ENCODE assay signal across 27 cellular contexts in the genomic region with DNA sequence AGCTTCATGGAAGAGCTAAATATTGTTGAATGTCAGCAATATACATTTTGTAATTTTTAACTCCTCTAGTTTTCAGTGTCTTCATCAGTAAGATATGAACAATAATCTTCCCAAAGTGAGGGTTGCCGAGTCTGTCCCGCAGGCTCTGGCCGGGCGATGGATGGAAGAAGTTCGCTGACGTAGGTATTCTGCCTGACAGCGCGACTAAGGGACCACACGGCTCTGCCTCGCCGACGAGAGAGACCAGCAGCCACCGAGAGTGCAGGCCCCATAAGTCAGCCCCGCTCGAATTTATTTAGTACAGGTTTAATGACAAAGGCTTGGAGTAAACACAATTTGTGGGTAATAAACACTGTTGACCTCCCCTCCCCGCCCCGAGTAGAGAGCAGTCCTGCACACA.
"Had no signal": no experiment of that assay in that cellular context is flagged by ENCODE, and none has a peak within 500 bp of the region (broad histone marks: within the 10 kb centered on the region; RNA-seq: fewer than 3 reads in every experiment).

No MANE protein-coding gene starts in this region.

- H3K4me3 ChIP-seq: pancreas, prostate gland, right lobe of liver, sigmoid colon, stomach, thoracic aorta, thyroid gland, tibial nerve, upper lobe of left lung, vagina had no signal

- H3K9me3 Mint-ChIP-seq: naive thymus-derived CD8-positive, alpha-beta T cell; natural killer cell treated with Interleukin-12 subunit alpha and Interleukin-12 subunit beta and Interleukin-15 and Interleukin-18, amount 100 ng/mL, for 72 hours; stimulated activated effector memory CD8-positive, alpha-beta T cell treated with anti-CD3 and anti-CD28 coated beads, Interleukin-12 subunit alpha, Interleukin-12 subunit beta, amount 100 ng/mL, for 72 hours; stimulated activated naive B cell treated with anti-CD40 and anti-IgM and Interleukin-4, amounts not matched to agents 10 μg/mL and 1 μg/mL and 100 μg/mL, for 72 hours; stimulated activated naive CD8-positive, alpha-beta T cell treated with anti-CD3 and anti-CD28 coated beads, Interleukin-15, Interleukin-2, amounts not matched to agents 100 ng/mL and 50 ng/mL, for 24 hours had no signal

- H3K4me1 ChIP-seq: pancreas, prostate gland, right lobe of liver, sigmoid colon, stomach, thyroid gland, tibial nerve, upper lobe of left lung, vagina had no signal

- H3K27ac Mint-ChIP-seq: naive B cell; natural killer cell treated with Interleukin-12 subunit alpha and Interleukin-12 subunit beta and Interleukin-15 and Interleukin-18, amount 100 ng/mL, for 72 hours; stimulated activated effector memory CD8-positive, alpha-beta T cell treated with anti-CD3 and anti-CD28 coated beads, Interleukin-12 subunit alpha, Interleukin-12 subunit beta, amount 100 ng/mL, for 72 hours; stimulated activated naive B cell treated with anti-CD40 and anti-IgM and Interleukin-4, amounts not matched to agents 10 μg/mL and 1 μg/mL and 100 μg/mL, for 72 hours; stimulated activated naive CD8-positive, alpha-beta T cell treated with anti-CD3 and anti-CD28 coated beads, Interleukin-15, Interleukin-2, amounts not matched to agents 100 ng/mL and 50 ng/mL, for 24 hours had no signal

- H3K36me3 ChIP-seq: neutrophil, pancreas, prostate gland, right lobe of liver, sigmoid colon, stomach, thoracic aorta, thyroid gland, tibial nerve, upper lobe of left lung, vagina had no signal

- DNase-seq: naive B cell; naive thymus-derived CD8-positive, alpha-beta T cell; nucleus accumbens; pancreas; retina; right cardiac atrium; right lobe of liver; sigmoid colon; small intestine; stimulated activated CD4-positive, alpha-beta T cell treated with anti-CD3 and anti-CD28 coated beads, Interleukin-15, amount 100 ng/mL, for 24 hours; stimulated activated CD4-positive, alpha-beta T cell treated with anti-CD3 and anti-CD28 coated beads, Interleukin-2, amount 100 ng/mL, for 24 hours; stimulated activated CD4-positive, alpha-beta T cell treated with anti-CD3 and anti-CD28 coated beads, Interleukin-2, amount 100 ng/mL, for 48 hours; stimulated activated CD4-positive, alpha-beta T cell treated with anti-CD3 and anti-CD28 coated beads, Interleukin-4, amount 100 ng/mL, for 24 hours; stimulated activated naive B cell treated with anti-CD40 and anti-IgM and Interleukin-4, amounts not matched to agents 10 μg/mL and 1 μg/mL and 100 μg/mL, for 72 hours; stimulated activated naive CD4-positive, alpha-beta T cell treated with Interleukin-2 at 50 U/mL for 16 hours; stomach; thyroid gland; trophoblast cell had no signal

- H3K27me3 Mint-ChIP-seq: naive B cell; natural killer cell treated with Interleukin-12 subunit alpha and Interleukin-12 subunit beta and Interleukin-15 and Interleukin-18, amount 100 ng/mL, for 72 hours; stimulated activated naive B cell treated with anti-CD40 and anti-IgM and Interleukin-4, amounts not matched to agents 10 μg/mL and 1 μg/mL and 100 μg/mL, for 72 hours; stimulated activated naive CD8-positive, alpha-beta T cell treated with anti-CD3 and anti-CD28 coated beads, Interleukin-15, Interleukin-2, amounts not matched to agents 100 ng/mL and 50 ng/mL, for 24 hours had no signal

- H3K27me3 ChIP-seq: neutrophil, pancreas, right lobe of liver, sigmoid colon, stomach, thyroid gland, tibial nerve, upper lobe of left lung, vagina had no signal

- H3K36me3 Mint-ChIP-seq: naive B cell; naive thymus-derived CD8-positive, alpha-beta T cell; natural killer cell treated with Interleukin-12 subunit alpha and Interleukin-12 subunit beta and Interleukin-15 and Interleukin-18, amount 100 ng/mL, for 72 hours; stimulated activated effector memory CD8-positive, alpha-beta T cell treated with anti-CD3 and anti-CD28 coated beads, Interleukin-12 subunit alpha, Interleukin-12 subunit beta, amount 100 ng/mL, for 72 hours; stimulated activated naive B cell treated with anti-CD40 and anti-IgM and Interleukin-4, amounts not matched to agents 10 μg/mL and 1 μg/mL and 100 μg/mL, for 72 hours had no signal

- H3K9me3 ChIP-seq: neutrophil, pancreas, prostate gland, right lobe of liver, sigmoid colon, stomach, thoracic aorta, thyroid gland, tibial nerve, upper lobe of left lung, vagina had no signal

- H3K27ac ChIP-seq: neutrophil, pancreas, prostate gland, right lobe of liver, sigmoid colon, stomach, thoracic aorta, thyroid gland, tibial nerve, upper lobe of left lung, vagina had no signal

- ATAC-seq: naive thymus-derived CD8-positive, alpha-beta T cell; natural killer cell treated with Interleukin-12 subunit alpha and Interleukin-12 subunit beta and Interleukin-15 and Interleukin-18, amount 100 ng/mL, for 72 hours; pancreas; right cardiac atrium; right lobe of liver; stimulated activated effector memory CD8-positive, alpha-beta T cell treated with anti-CD3 and anti-CD28 coated beads, Interleukin-12 subunit alpha, Interleukin-12 subunit beta, amount 100 ng/mL, for 72 hours; stimulated activated naive B cell treated with anti-CD40 and anti-IgM and Interleukin-4, amounts not matched to agents 10 μg/mL and 1 μg/mL and 100 μg/mL, for 72 hours had no signal

- H3K4me3 Mint-ChIP-seq: naive B cell; naive thymus-derived CD8-positive, alpha-beta T cell; natural killer cell treated with Interleukin-12 subunit alpha and Interleukin-12 subunit beta and Interleukin-15 and Interleukin-18, amount 100 ng/mL, for 72 hours; stimulated activated effector memory CD8-positive, alpha-beta T cell treated with anti-CD3 and anti-CD28 coated beads, Interleukin-12 subunit alpha, Interleukin-12 subunit beta, amount 100 ng/mL, for 72 hours; stimulated activated naive B cell treated with anti-CD40 and anti-IgM and Interleukin-4, amounts not matched to agents 10 μg/mL and 1 μg/mL and 100 μg/mL, for 72 hours; stimulated activated naive CD8-positive, alpha-beta T cell treated with anti-CD3 and anti-CD28 coated beads, Interleukin-15, Interleukin-2, amounts not matched to agents 100 ng/mL and 50 ng/mL, for 24 hours had no signal

- H3K4me1 Mint-ChIP-seq: naive B cell; stimulated activated effector memory CD8-positive, alpha-beta T cell treated with anti-CD3 and anti-CD28 coated beads, Interleukin-12 subunit alpha, Interleukin-12 subunit beta, amount 100 ng/mL, for 72 hours; stimulated activated naive B cell treated with anti-CD40 and anti-IgM and Interleukin-4, amounts not matched to agents 10 μg/mL and 1 μg/mL and 100 μg/mL, for 72 hours had no signal
